In genomic region chr2:147628971-147629421, GRCh38 we compare ENCODE assay signal across 1 cellular context.
TF ChIP-seq lines count a peak whose summit lies in the region.

No MANE protein-coding gene starts in this region.

TF ChIP-seq in WTC11, 78 proteins besides CTCF, POLR2A, EP300 and RAD21 (continued from another document):
- no peak for TF ChIP-seq PREB (CRISPR knock-in tag; IDR thresholded peaks at IDR 0.05; ENCODE audit: borderline replicate concordance)
- TF ChIP-seq IRF2 (CRISPR knock-in tag; IDR thresholded peaks at IDR 0.05; ENCODE audit: borderline replicate concordance, low read depth), result no peak
- no peak for TF ChIP-seq ZBTB43 (CRISPR knock-in tag; IDR thresholded peaks at IDR 0.05)
- TF ChIP-seq ATF2 (CRISPR knock-in tag; IDR thresholded peaks at IDR 0.05; ENCODE audit: borderline replicate concordance, low read depth), result no peak
- no peak for TF ChIP-seq SMAD3 (CRISPR knock-in tag; IDR thresholded peaks at IDR 0.05; ENCODE audit: borderline replicate concordance)
- TF ChIP-seq E2F4 (CRISPR knock-in tag; IDR thresholded peaks at IDR 0.05; ENCODE audit: borderline replicate concordance, low read depth), result no peak
- no peak for TF ChIP-seq GABPB1 (CRISPR knock-in tag; IDR thresholded peaks at IDR 0.05)
TF ChIP-seq in WTC11: peak in this region for 0.
